Comparison of ENCODE assay signal across 8 cellular contexts in genomic region chr5:80125962-80126480, GRCh38.
A peak's percentile ranks its signal among the peaks of the same experiment; 100 is the strongest.
DNase-seq lines count a peak whose midpoint lies in the region; ATAC-seq and TF ChIP-seq lines count a peak whose summit lies in the region.

No MANE protein-coding gene starts in this region.

- no peak for TF ChIP-seq CTCF in GM20000 (IDR thresholded peaks at IDR 0.05; ENCODE audit: extremely low read depth, missing control alignments)

- H3K36me3 Mint-ChIP-seq in natural killer cell treated with Interleukin-12 subunit alpha and Interleukin-12 subunit beta and Interleukin-15 and Interleukin-18, amount 100 ng/mL, for 72 hours, result no peaks in the 10 kb centered on the region

- H3K27me3 ChIP-seq in adipocyte (replicated peaks; ENCODE audit: control insufficient read depth, insufficient read depth, low read length) (no peaks in the 10 kb centered on the region), Karpas-422 (ENCODE audit: low read length) (no peaks in the 10 kb centered on the region; the same call in 1 of the 2 replicates)

- H3K9me2 ChIP-seq in Karpas-422 (replicated peaks; ENCODE audit: insufficient read depth, low read length), result no peaks in the 10 kb centered on the region

- H3K9me3 Mint-ChIP-seq in natural killer cell treated with Interleukin-12 subunit alpha and Interleukin-12 subunit beta and Interleukin-15 and Interleukin-18, amount 100 ng/mL, for 72 hours, result no peaks in the 10 kb centered on the region

- DNase-seq in EL (peak; percentile 81), GM20000 (ENCODE audit: low spot score) (peak; percentile 49), adipocyte (ENCODE audit: low read depth) (peak; percentile 40), Karpas-422 (no peak), COLO668 (lab: John Stamatoyannopoulos, UW; ENCODE audit: unreplicated experiment) (no peak), nucleus accumbens (lab: John Stamatoyannopoulos, UW) (no peak)
- no peak for DNase-seq in natural killer cell treated with Interleukin-12 subunit alpha and Interleukin-12 subunit beta and Interleukin-15 and Interleukin-18, amount 100 ng/mL, for 72 hours (ENCODE audit: low spot score)

- H3K9me3 ChIP-seq in adipocyte (ENCODE audit: control insufficient read depth, low read length), result no peaks in the 10 kb centered on the region
- no peaks in the 10 kb centered on the region for H3K9me3 ChIP-seq in Karpas-422 (ENCODE audit: low read length)

- ATAC-seq in HG03520 (IDR thresholded peaks at IDR 0.05; ENCODE audit: unreplicated experiment), result peak; percentile 58
- ATAC-seq in natural killer cell treated with Interleukin-12 subunit alpha and Interleukin-12 subunit beta and Interleukin-15 and Interleukin-18, amount 100 ng/mL, for 72 hours, result peak; percentile 32 to 82

- H2AFZ ChIP-seq in Karpas-422 (ENCODE audit: low read length), result no peak overlapping the region

- H3K27ac ChIP-seq in Karpas-422 (ENCODE audit: low read length), result no peak overlapping the region

- H4K20me1 ChIP-seq in Karpas-422 (ENCODE audit: insufficient read depth, low read depth, low read length), result no peaks in the 10 kb centered on the region

- H3K27me3 Mint-ChIP-seq in natural killer cell treated with Interleukin-12 subunit alpha and Interleukin-12 subunit beta and Interleukin-15 and Interleukin-18, amount 100 ng/mL, for 72 hours, result peaks cover 0 to 5% of the 10 kb centered on the region in 2 donors

- no peak overlapping the region for H3K9ac ChIP-seq in adipocyte (ENCODE audit: low read length)
- no peak overlapping the region for H3K9ac ChIP-seq in Karpas-422 (ENCODE audit: low read length)

- H3K4me1 ChIP-seq in adipocyte (ENCODE audit: control insufficient read depth, insufficient read depth, low read length) (peaks cover 7% of the 10 kb centered on the region), Karpas-422 (ENCODE audit: low read length) (no peaks in the 10 kb centered on the region)

- H3K36me3 ChIP-seq in adipocyte (ENCODE audit: control insufficient read depth, insufficient read depth, low read length, severe bottlenecking) (no peaks in the 10 kb centered on the region), Karpas-422 (ENCODE audit: insufficient read depth, low read length) (no peaks in the 10 kb centered on the region)

- no peak overlapping the region for H3K4me3 ChIP-seq in adipocyte (ENCODE audit: low read length)
- no peak overlapping the region for H3K4me3 ChIP-seq in Karpas-422 (ENCODE audit: low read length)

- H3K4me3 Mint-ChIP-seq in natural killer cell treated with Interleukin-12 subunit alpha and Interleukin-12 subunit beta and Interleukin-15 and Interleukin-18, amount 100 ng/mL, for 72 hours, result peak overlapping the region; percentile 72

- no peaks in the 10 kb centered on the region for H3K79me2 ChIP-seq in Karpas-422 (ENCODE audit: low read length)

- no peak overlapping the region for H3K4me2 ChIP-seq in Karpas-422 (ENCODE audit: low read depth, low read length, poor library complexity, severe bottlenecking)

- peaks cover 9 to 16% of the 10 kb centered on the region in 2 donors for H3K4me1 Mint-ChIP-seq in natural killer cell treated with Interleukin-12 subunit alpha and Interleukin-12 subunit beta and Interleukin-15 and Interleukin-18, amount 100 ng/mL, for 72 hours (ENCODE audit: low read depth in 2 of 2)

- H3K27ac Mint-ChIP-seq in natural killer cell treated with Interleukin-12 subunit alpha and Interleukin-12 subunit beta and Interleukin-15 and Interleukin-18, amount 100 ng/mL, for 72 hours, result peak overlapping the region in 1 of 2 donors; percentile 17

Comparison
In these comparisons a context has a peak if more than half of its experiments do, and no peak if none do; other contexts are left out.
1. DNase-seq: peak in EL (single experiment), GM20000 (single experiment) and adipocyte (single experiment); none in natural killer cell treated with Interleukin-12 subunit alpha and Interleukin-12 subunit beta and Interleukin-15 and Interleukin-18, amount 100 ng/mL, for 72 hours (single experiment), Karpas-422 (single experiment), COLO668 (single experiment) and nucleus accumbens (0 of 56).